ENCODE assay signal across 24 cellular contexts in the genomic region with DNA sequence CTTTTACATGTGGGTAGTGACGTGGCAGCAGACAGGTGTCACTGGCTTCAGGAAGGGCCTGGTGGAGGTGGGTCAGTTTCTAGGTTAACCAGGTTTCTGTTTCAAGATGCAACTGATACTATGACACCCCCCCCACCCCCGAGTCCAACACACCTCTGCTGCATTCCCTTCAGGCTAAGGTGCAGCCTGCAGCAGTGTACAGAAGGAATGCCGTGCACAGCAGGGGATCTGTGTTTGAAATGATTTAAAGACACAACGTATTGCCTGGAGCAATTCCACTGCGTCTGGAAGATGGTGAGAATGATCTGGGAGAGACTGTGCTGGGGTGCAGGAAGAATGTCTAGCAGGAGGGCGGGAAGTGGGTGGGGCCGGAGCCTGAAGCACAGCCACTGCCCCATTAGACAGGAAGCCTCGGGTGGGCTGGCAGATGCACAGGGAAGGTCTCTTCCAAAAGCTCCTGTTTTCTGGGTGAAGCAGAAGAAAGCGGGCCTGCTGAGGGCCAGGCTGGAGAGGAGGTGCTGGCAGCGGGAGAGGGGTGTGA. TPM values are rescaled to one million over a fixed set of nuclear protein-coding genes. Genes with fewer than 3 reads are reported as not detected.
A peak's percentile ranks its signal among the peaks of the same experiment; 100 is the strongest.
DNase-seq lines count a peak whose midpoint lies in the region; FAIRE-seq and TF ChIP-seq lines count a peak whose summit lies in the region.
"Had no signal": no experiment of that assay in that cellular context is flagged by ENCODE, and none has a peak within 500 bp of the region (broad histone marks: within the 10 kb centered on the region; RNA-seq: fewer than 3 reads in every experiment).

No MANE protein-coding gene starts in this region.

- H3K9me3 ChIP-seq in hepatocyte (ENCODE audit: low read depth) (no peaks in the 10 kb centered on the region), kidney (ENCODE audit: control insufficient read depth in 1 of 2, low read length in 2 of 2) (no peaks in the 10 kb centered on the region)
- H3K9me3 ChIP-seq: psoas muscle, vagina had no signal

- H3K9ac ChIP-seq in kidney (ENCODE audit: low read length in 2 of 2): no peak overlapping the region

- H3K27ac ChIP-seq in hepatocyte (peak overlapping the region; percentile 7), kidney (ENCODE audit: low read depth in 2 of 2, low read length in 2 of 2) (no peak overlapping the region)
- H3K27ac ChIP-seq: psoas muscle, skin epidermis, vagina had no signal

- DNase-seq in NCI-H2227 (lab: John Stamatoyannopoulos, UW; ENCODE audit: unreplicated experiment) (peak; percentile 21), NCI-H2227 treated with DMSO at 0.1 percent for 48 hours (lab: John Stamatoyannopoulos, UW) (no peak), NCI-H226 (peak; percentile 72), hepatocyte (ENCODE audit: low spot score) (peak; percentile 27), posterior vena cava (ENCODE audit: low spot score) (peak; percentile 56), kidney (no peak), glomerular visceral epithelial cell (ENCODE audit: extremely low spot score) (no peak), NK-92 (lab: John Stamatoyannopoulos, UW; ENCODE audit: unreplicated experiment) (no peak)
- DNase-seq: activated CD4-positive, alpha-beta T cell treated with anti-CD3 and anti-CD28 coated beads, Interleukin-2, amount 50 U/mL, for 48 hours; activated naive CD4-positive, alpha-beta T cell treated with anti-CD3 and anti-CD28 coated beads, Interleukin-2, amount 10 ng/mL, durations not matched to agents 7 days and 5 days; cerebellar nuclear complex; effector memory CD8-positive, alpha-beta T cell; head of caudate nucleus; natural killer cell; NCI-H1694; NCI-H446; psoas muscle; RPMI8226; stimulated activated CD4-positive, alpha-beta T cell treated with anti-CD3 and anti-CD28 coated beads, Interleukin-4, amount 100 ng/mL, for 1 hour had no signal

- intact Hi-C loops in posterior vena cava (cut with DNase I) (no loop called here), kidney (cut with DNase I) (no loop called here)

- H3K79me2 ChIP-seq in hepatocyte: no peaks in the 10 kb centered on the region

- H3K4me1 ChIP-seq in hepatocyte (ENCODE audit: insufficient read depth) (no peaks in the 10 kb centered on the region), kidney (ENCODE audit: control insufficient read depth in 1 of 2, insufficient read depth in 1 of 2, low read depth in 1 of 2, low read length in 2 of 2) (no peaks in the 10 kb centered on the region)
- H3K4me1 ChIP-seq: psoas muscle, vagina had no signal

- no peaks in the 10 kb centered on the region for H4K20me1 ChIP-seq in hepatocyte (ENCODE audit: insufficient read depth, poor library complexity, severe bottlenecking)

- no peak overlapping the region for H3K4me2 ChIP-seq in hepatocyte

- H3K9me2 ChIP-seq in hepatocyte (replicated peaks; ENCODE audit: insufficient read depth): no peaks in the 10 kb centered on the region

- TF ChIP-seq CTCF in hepatocyte (IDR thresholded peaks at IDR 0.05; ENCODE audit: poor library complexity): no peak
- TF ChIP-seq CTCF in kidney (IDR thresholded peaks at IDR 0.05; ENCODE audit: borderline replicate concordance, extremely low read depth, insufficient read depth): no peak

- WGBS in hepatocyte (ENCODE audit: low lambda C conversion rate, missing lambda C conversion rate): 49% methylated on average over 10 of the region's 10 CpGs

- H2AFZ ChIP-seq in hepatocyte: no peak overlapping the region

- no peaks in the 10 kb centered on the region for H3K27me3 ChIP-seq in hepatocyte
- H3K27me3 ChIP-seq: vagina had no signal

- H3K4me3 ChIP-seq in hepatocyte (no peak overlapping the region), kidney (ENCODE audit: low read length in 2 of 2) (no peak overlapping the region)
- H3K4me3 ChIP-seq: psoas muscle, skin epidermis, vagina had no signal

- no peak for FAIRE-seq in kidney (lab: Jason Lieb, UNC)
- FAIRE-seq: A204.1, astrocyte, HepG2 had no signal

- no peaks in the 10 kb centered on the region for H3K36me3 ChIP-seq in hepatocyte (replicated peaks; ENCODE audit: insufficient read depth, low read depth)
- H3K36me3 ChIP-seq in kidney (ENCODE audit: control insufficient read depth in 1 of 2, insufficient read depth in 2 of 2, low read length in 2 of 2): peaks cover 20 to 26% of the 10 kb centered on the region in 2 donors

RNA-seq across cellular contexts. Expression of gene TESMIN, which starts 11.9 kb away (rescaled TPM):
- total RNA-seq in hepatocyte (1.5 and 1.8 TPM in 2 replicates), posterior vena cava (under 1 TPM; 0.62 to 0.93 TPM), kidney (8.7 TPM)
- polyA plus RNA-seq in hepatocyte (6.4 and 6.7 TPM in 2 replicates), kidney (ENCODE audit: insufficient read depth, low read depth, low replicate concordance) (3.8 TPM)

Comparison
In these comparisons a context has a peak if more than half of its experiments do, and no peak if none do; other contexts are left out.
1. DNase-seq: peak in NCI-H2227 (single experiment), NCI-H226 (single experiment), hepatocyte (single experiment) and posterior vena cava (single experiment); none in NCI-H2227 treated with DMSO at 0.1 percent for 48 hours (single experiment), kidney (single experiment), glomerular visceral epithelial cell (single experiment) and NK-92 (single experiment).